Comparison of ENCODE assay signal across 1 cellular context in the genomic region with DNA sequence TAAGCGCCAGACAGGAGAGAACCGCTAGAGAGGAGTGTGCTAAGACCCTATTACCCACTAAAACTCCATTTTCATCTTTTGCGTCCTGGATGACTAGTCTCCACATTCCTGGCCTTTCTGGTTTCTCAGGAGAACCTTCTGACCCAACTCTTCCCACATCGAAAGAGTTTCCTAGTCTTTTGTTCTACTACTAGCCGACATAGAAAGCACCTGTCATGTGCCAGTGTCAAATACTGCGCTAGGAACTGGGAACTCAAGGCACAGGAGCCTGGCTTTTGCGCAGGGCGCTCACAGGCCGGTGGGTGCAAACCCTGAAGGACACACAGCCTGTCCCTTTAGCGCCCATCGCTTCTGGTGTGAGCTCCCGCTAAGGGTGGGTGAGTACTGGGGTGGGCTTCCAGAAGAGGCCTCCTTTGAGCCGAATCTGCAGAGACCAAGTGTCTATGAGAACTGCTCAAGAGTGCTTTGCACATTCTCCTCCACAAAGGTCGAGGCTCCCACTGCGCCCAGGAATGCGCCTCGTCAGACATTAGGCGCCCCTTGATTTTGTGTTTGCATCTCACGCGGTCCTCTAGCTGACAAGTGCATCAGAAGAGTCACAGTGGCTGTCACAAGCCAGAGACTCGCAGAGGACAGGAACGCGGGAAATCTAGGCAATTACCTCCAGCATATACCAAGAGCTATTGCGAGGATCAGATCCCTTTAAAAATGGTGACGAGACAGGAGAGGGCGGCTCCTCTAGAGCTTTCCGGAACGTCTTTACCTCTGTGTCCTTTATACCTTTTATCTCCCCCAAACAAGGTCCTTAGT.
A peak's percentile ranks its signal among the peaks of the same experiment; 100 is the strongest.
TF ChIP-seq lines count a peak whose summit lies in the region.

No MANE protein-coding gene starts in this region.

TF ChIP-seq in K562, 482 proteins besides CTCF, POLR2A, EP300 and RAD21 (continued from another document):
- TF ChIP-seq, protein P1, sequence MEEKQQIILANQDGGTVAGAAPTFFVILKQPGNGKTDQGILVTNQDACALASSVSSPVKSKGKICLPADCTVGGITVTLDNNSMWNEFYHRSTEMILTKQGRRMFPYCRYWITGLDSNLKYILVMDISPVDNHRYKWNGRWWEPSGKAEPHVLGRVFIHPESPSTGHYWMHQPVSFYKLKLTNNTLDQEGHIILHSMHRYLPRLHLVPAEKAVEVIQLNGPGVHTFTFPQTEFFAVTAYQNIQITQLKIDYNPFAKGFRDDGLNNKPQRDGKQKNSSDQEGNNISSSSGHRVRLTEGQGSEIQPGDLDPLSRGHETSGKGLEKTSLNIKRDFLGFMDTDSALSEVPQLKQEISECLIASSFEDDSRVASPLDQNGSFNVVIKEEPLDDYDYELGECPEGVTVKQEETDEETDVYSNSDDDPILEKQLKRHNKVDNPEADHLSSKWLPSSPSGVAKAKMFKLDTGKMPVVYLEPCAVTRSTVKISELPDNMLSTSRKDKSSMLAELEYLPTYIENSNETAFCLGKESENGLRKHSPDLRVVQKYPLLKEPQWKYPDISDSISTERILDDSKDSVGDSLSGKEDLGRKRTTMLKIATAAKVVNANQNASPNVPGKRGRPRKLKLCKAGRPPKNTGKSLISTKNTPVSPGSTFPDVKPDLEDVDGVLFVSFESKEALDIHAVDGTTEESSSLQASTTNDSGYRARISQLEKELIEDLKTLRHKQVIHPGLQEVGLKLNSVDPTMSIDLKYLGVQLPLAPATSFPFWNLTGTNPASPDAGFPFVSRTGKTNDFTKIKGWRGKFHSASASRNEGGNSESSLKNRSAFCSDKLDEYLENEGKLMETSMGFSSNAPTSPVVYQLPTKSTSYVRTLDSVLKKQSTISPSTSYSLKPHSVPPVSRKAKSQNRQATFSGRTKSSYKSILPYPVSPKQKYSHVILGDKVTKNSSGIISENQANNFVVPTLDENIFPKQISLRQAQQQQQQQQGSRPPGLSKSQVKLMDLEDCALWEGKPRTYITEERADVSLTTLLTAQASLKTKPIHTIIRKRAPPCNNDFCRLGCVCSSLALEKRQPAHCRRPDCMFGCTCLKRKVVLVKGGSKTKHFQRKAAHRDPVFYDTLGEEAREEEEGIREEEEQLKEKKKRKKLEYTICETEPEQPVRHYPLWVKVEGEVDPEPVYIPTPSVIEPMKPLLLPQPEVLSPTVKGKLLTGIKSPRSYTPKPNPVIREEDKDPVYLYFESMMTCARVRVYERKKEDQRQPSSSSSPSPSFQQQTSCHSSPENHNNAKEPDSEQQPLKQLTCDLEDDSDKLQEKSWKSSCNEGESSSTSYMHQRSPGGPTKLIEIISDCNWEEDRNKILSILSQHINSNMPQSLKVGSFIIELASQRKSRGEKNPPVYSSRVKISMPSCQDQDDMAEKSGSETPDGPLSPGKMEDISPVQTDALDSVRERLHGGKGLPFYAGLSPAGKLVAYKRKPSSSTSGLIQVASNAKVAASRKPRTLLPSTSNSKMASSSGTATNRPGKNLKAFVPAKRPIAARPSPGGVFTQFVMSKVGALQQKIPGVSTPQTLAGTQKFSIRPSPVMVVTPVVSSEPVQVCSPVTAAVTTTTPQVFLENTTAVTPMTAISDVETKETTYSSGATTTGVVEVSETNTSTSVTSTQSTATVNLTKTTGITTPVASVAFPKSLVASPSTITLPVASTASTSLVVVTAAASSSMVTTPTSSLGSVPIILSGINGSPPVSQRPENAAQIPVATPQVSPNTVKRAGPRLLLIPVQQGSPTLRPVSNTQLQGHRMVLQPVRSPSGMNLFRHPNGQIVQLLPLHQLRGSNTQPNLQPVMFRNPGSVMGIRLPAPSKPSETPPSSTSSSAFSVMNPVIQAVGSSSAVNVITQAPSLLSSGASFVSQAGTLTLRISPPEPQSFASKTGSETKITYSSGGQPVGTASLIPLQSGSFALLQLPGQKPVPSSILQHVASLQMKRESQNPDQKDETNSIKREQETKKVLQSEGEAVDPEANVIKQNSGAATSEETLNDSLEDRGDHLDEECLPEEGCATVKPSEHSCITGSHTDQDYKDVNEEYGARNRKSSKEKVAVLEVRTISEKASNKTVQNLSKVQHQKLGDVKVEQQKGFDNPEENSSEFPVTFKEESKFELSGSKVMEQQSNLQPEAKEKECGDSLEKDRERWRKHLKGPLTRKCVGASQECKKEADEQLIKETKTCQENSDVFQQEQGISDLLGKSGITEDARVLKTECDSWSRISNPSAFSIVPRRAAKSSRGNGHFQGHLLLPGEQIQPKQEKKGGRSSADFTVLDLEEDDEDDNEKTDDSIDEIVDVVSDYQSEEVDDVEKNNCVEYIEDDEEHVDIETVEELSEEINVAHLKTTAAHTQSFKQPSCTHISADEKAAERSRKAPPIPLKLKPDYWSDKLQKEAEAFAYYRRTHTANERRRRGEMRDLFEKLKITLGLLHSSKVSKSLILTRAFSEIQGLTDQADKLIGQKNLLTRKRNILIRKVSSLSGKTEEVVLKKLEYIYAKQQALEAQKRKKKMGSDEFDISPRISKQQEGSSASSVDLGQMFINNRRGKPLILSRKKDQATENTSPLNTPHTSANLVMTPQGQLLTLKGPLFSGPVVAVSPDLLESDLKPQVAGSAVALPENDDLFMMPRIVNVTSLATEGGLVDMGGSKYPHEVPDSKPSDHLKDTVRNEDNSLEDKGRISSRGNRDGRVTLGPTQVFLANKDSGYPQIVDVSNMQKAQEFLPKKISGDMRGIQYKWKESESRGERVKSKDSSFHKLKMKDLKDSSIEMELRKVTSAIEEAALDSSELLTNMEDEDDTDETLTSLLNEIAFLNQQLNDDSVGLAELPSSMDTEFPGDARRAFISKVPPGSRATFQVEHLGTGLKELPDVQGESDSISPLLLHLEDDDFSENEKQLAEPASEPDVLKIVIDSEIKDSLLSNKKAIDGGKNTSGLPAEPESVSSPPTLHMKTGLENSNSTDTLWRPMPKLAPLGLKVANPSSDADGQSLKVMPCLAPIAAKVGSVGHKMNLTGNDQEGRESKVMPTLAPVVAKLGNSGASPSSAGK (IDR thresholded peaks at IDR 0.05), result peak; percentile 66; the same call in 1 of the 2 replicates
